In genomic region chr1:160260436-160261382, GRCh38 we compare ENCODE assay signal across 8 cellular contexts. TPM values are rescaled to one million over a fixed set of nuclear protein-coding genes. Genes with fewer than 3 reads are reported as not detected.
A peak's percentile ranks its signal among the peaks of the same experiment; 100 is the strongest.
DNase-seq lines count a peak whose midpoint lies in the region; ATAC-seq and TF ChIP-seq lines count a peak whose summit lies in the region.

No MANE protein-coding gene starts in this region.

- H4K5ac ChIP-seq in H9 (ENCODE audit: insufficient read length, low read depth, low read length) = no peak overlapping the region

- no peak overlapping the region for H3K56ac ChIP-seq in H9 (ENCODE audit: insufficient read length, low read depth, low read length)

- peak overlapping the region; percentile 42 for H3K4me2 ChIP-seq in H9 (ENCODE audit: insufficient read depth, insufficient read length, low read length)
- H3K4me2 ChIP-seq in fibroblast of lung (ENCODE audit: extremely low read depth, insufficient read depth, low read length) = peak overlapping the region; percentile 97

- peaks cover 25 to 31% of the 10 kb centered on the region in 2 experiments for H3K4me1 Mint-ChIP-seq in H9

- no peak overlapping the region for H3K18ac ChIP-seq in H9 (ENCODE audit: insufficient read length, low read depth, low read length)

- H3K4me1 ChIP-seq in H9 (ENCODE audit: insufficient read depth, low read length) (0 out of 2 replicates have a peak, but pooled peaks cover 2% of the 10 kb centered on the region), fibroblast of lung (ENCODE audit: control insufficient read depth, extremely low read depth, insufficient read depth, low read length) (peaks cover 10% of the 10 kb centered on the region)

- H4K91ac ChIP-seq in H9 (ENCODE audit: insufficient read length, low read depth, low read length) = no peak overlapping the region

- WGBS in H9 (ENCODE audit: extremely low coverage, insufficient read length, low lambda C conversion rate) = no CpG with 5 or more reads among the region's 6 CpGs

- no peak overlapping the region for H2BK12ac ChIP-seq in H9 (ENCODE audit: insufficient read length, low read depth, low read length)

- peaks cover 2% of the 10 kb centered on the region for H3K79me1 ChIP-seq in H9 (ENCODE audit: insufficient read depth, low read depth, low read length, poor library complexity, severe bottlenecking)

- H3K79me2 ChIP-seq in H9 (ENCODE audit: insufficient read depth, low read length) (peaks cover 6% of the 10 kb centered on the region), fibroblast of lung (ENCODE audit: control insufficient read depth, insufficient read depth, low read length) (peaks cover 35% of the 10 kb centered on the region)

- H3K27me3 ChIP-seq in H9 (ENCODE audit: insufficient read depth, low read length) (no peaks in the 10 kb centered on the region), fibroblast of lung (ENCODE audit: control insufficient read depth, insufficient read depth, low read length) (no peaks in the 10 kb centered on the region)

- peak overlapping the region in 2 of 3 experiments; percentile 49 to 100; a peak in 3 of 7 replicates for H3K27ac Mint-ChIP-seq in H9

- H3K36me3 ChIP-seq in fibroblast of lung (ENCODE audit: control insufficient read depth, insufficient read depth, low read length) = no peaks in the 10 kb centered on the region

- H3K9me3 ChIP-seq in H9 (ENCODE audit: control insufficient read depth, low read depth, low read length) (no peaks in the 10 kb centered on the region), fibroblast of lung (ENCODE audit: control insufficient read depth, insufficient read depth, low read depth, low read length) (no peaks in the 10 kb centered on the region)

- H3T11ph ChIP-seq in H9 (ENCODE audit: low read length) = no peak overlapping the region

- H2AFZ ChIP-seq in H9 (ENCODE audit: low read length) = no peak overlapping the region
- H2AFZ ChIP-seq in fibroblast of lung (ENCODE audit: low read length) = no peak overlapping the region

- peak overlapping the region; percentile 98 to 100 for H3K4me3 Mint-ChIP-seq in H9

- DNase-seq in AG20443 (ENCODE audit: low spot score) (peak; percentile 44), H9 (no peak), fibroblast of lung (ENCODE audit: low read depth in 2 of 2) (peak; percentile 87 to 93), pulmonary artery endothelial cell (ENCODE audit: low read depth, low spot score) (peak; percentile 58), COR-L47 (lab: John Stamatoyannopoulos, UW) (no peak), GOT3 (lab: John Stamatoyannopoulos, UW) (no peak)

- H4K8ac ChIP-seq in H9 (replicated peaks; ENCODE audit: insufficient read length, low read depth, low read length) = no peak overlapping the region

- no peak overlapping the region for H2BK5ac ChIP-seq in H9 (ENCODE audit: insufficient read length, low read length)

- H3K4ac ChIP-seq in H9 (ENCODE audit: low read depth, low read length) = no peak overlapping the region

- H3K27me3 Mint-ChIP-seq in H9 (ENCODE audit: low read depth) = peaks cover 7% of the 10 kb centered on the region

- H2BK120ac ChIP-seq in H9 (ENCODE audit: low read depth, low read length, poor library complexity, severe bottlenecking) = no peak overlapping the region

- H3K4me3 ChIP-seq in fibroblast of lung (replicated peaks in 1 of 4; ENCODE audit: control extremely low read depth in 1 of 4, insufficient read depth in 1 of 4, low read depth in 3 of 4, low read length in 4 of 4) = peak overlapping the region; percentile 86 to 100 (median 96)

- H2BK15ac ChIP-seq in H9 (ENCODE audit: low read depth, low read length) = no peak overlapping the region

- H3K36me3 Mint-ChIP-seq in H9 (ENCODE audit: insufficient read depth in 1 of 3, low read depth in 3 of 3) = peaks cover 7 to 20% (median 12%) of the 10 kb centered on the region in 3 experiments

- H3K9ac ChIP-seq in H9 (ENCODE audit: extremely low read depth, insufficient read length, low read length) (peak overlapping the region; percentile 64), fibroblast of lung (ENCODE audit: insufficient read depth, low read length) (no peak overlapping the region)

- H3K14ac ChIP-seq in H9 (ENCODE audit: insufficient read depth, low read length) = no peak overlapping the region

- no peak overlapping the region for H3K23ac ChIP-seq in H9 (ENCODE audit: insufficient read length, low read depth, low read length)

- no peak for TF ChIP-seq CTCF in H9 (conservative IDR thresholded peaks at IDR 0.05)
- TF ChIP-seq CTCF in fibroblast of lung (conservative IDR thresholded peaks at IDR 0.05 in 1 of 2, IDR thresholded peaks at IDR 0.05 in 1 of 2; ENCODE audit: low read depth in 1 of 2, low read length in 2 of 2) = no peak

- H3K23me2 ChIP-seq in H9 (ENCODE audit: insufficient read length, low read depth, low read length, poor library complexity, severe bottlenecking) = peaks cover 4% of the 10 kb centered on the region

- no peaks in the 10 kb centered on the region for H4K20me1 ChIP-seq in H9 (ENCODE audit: control insufficient read depth, insufficient read depth, insufficient read length)
- H4K20me1 ChIP-seq in fibroblast of lung (ENCODE audit: control insufficient read depth, extremely low read depth, insufficient read depth, low read length) = no peaks in the 10 kb centered on the region

- no peak overlapping the region for H2BK20ac ChIP-seq in H9 (ENCODE audit: low read depth, low read length, poor library complexity, severe bottlenecking)

- no peaks in the 10 kb centered on the region for H3K9me3 Mint-ChIP-seq in H9

- no peak overlapping the region for H2AK5ac ChIP-seq in H9 (ENCODE audit: insufficient read length, low read length)

- no peak overlapping the region for H3K27ac ChIP-seq in H9 (ENCODE audit: insufficient read length, low read depth, low read length)
- H3K27ac ChIP-seq in fibroblast of lung (ENCODE audit: insufficient read depth, low read length) = peak overlapping the region; percentile 100

- ATAC-seq in SK-N-SH treated with all-trans-retinoic acid at 6 μM for 48 hours = peak; percentile 31
- no peak for ATAC-seq in GM18868 (IDR thresholded peaks at IDR 0.05; ENCODE audit: unreplicated experiment)

TF ChIP-seq in SK-N-SH treated with all-trans-retinoic acid at 6 μM for 48 hours, 23 proteins besides CTCF, POLR2A, EP300 and RAD21:
- TF ChIP-seq ZNF565 (CRISPR knock-in tag; conservative IDR thresholded peaks at IDR 0.05; ENCODE audit: low read depth) (no peak), ARNTL (CRISPR knock-in tag; IDR thresholded peaks at IDR 0.05; ENCODE audit: borderline replicate concordance, low read depth) (no peak), TOX (CRISPR knock-in tag; IDR thresholded peaks at IDR 0.05; ENCODE audit: borderline replicate concordance) (no peak), OSR1 (CRISPR knock-in tag; IDR thresholded peaks at IDR 0.05) (no peak), ZFP3 (CRISPR knock-in tag; IDR thresholded peaks at IDR 0.05) (no peak), ISL1 (CRISPR knock-in tag; IDR thresholded peaks at IDR 0.05) (no peak)

RNA-seq across cellular contexts. Expression of gene DCAF8, which starts 1.6 kb away (rescaled TPM):
- 96.7 and 106 TPM in 2 replicates for total RNA-seq in H9 (2021)
- total RNA-seq in fibroblast of lung = 66.3 and 89.8 TPM in 2 replicates
- 72.6 and 75.4 TPM in 2 replicates for polyA plus RNA-seq in fibroblast of lung
- 59.9 and 64.8 TPM in 2 replicates for polyA plus RNA-seq in fibroblast of lung (2012)
- polyA minus RNA-seq in fibroblast of lung (ENCODE audit: low replicate concordance) = 36.6 and 40.5 TPM in 2 replicates
- 88.1 and 91.4 TPM in 2 replicates for total RNA-seq in pulmonary artery endothelial cell

RNA-seq across cellular contexts. Expression of gene PEX19, which starts 24.2 kb away (rescaled TPM):
- total RNA-seq in H9 (2021) (86.8 and 92.7 TPM in 2 replicates), fibroblast of lung (43.7 and 72.8 TPM in 2 replicates), pulmonary artery endothelial cell (27.1 and 28.9 TPM in 2 replicates)
- polyA plus RNA-seq in fibroblast of lung = 77.4 and 78.4 TPM in 2 replicates
- polyA plus RNA-seq in fibroblast of lung (2012) = 53.8 and 55.9 TPM in 2 replicates
- 27.6 and 34.6 TPM in 2 replicates for polyA minus RNA-seq in fibroblast of lung (ENCODE audit: low replicate concordance)

RNA-seq across cellular contexts. Expression of gene PEA15, which starts 55.5 kb away (rescaled TPM):
- total RNA-seq in H9 (2021) = 80.8 and 82.1 TPM in 2 replicates
- total RNA-seq in fibroblast of lung = 84.7 and 108 TPM in 2 replicates
- 816 and 871 TPM in 2 replicates for polyA plus RNA-seq in fibroblast of lung
- 391 and 460 TPM in 2 replicates for polyA plus RNA-seq in fibroblast of lung (2012)
- 325 and 390 TPM in 2 replicates for polyA minus RNA-seq in fibroblast of lung (ENCODE audit: low replicate concordance)
- total RNA-seq in pulmonary artery endothelial cell = 75.1 and 145 TPM in 2 replicates

Comparison
In these comparisons a context has a peak if more than half of its experiments do, and no peak if none do; other contexts are left out.
1. DNase-seq: peak in AG20443 (single experiment), fibroblast of lung (2 of 2) and pulmonary artery endothelial cell (single experiment); none in H9 (single experiment), COR-L47 (single experiment) and GOT3 (single experiment).